ENCODE assay signal across 11 cellular contexts in the genomic region with DNA sequence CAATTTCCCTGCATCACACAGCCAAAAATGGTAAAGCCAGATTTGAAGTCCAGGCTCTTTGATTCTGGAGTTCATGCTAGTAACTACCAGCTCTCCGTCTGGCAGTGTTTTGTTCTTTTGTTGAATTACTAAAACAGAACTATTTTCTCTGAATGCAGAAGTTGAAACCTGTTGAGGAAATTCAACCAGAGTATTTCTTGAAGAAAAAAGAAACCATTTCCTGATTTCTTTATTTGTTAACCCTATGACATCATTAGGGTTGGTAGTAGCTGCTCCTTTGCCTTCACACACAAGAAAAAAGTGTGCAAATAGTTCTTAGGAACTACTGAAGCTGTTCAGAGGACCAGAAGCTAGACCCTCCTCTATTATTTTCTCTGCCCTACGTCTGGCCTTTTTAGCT. TPM values are rescaled to one million over a fixed set of nuclear protein-coding genes. Genes with fewer than 3 reads are reported as not detected.
A peak's percentile ranks its signal among the peaks of the same experiment; 100 is the strongest.
DNase-seq lines count a peak whose midpoint lies in the region; ATAC-seq and TF ChIP-seq lines count a peak whose summit lies in the region.
"Had no signal": no experiment of that assay in that cellular context is flagged by ENCODE, and none has a peak within 500 bp of the region (broad histone marks: within the 10 kb centered on the region; RNA-seq: fewer than 3 reads in every experiment).

No MANE protein-coding gene starts in this region.

- peaks cover 21% of the 10 kb centered on the region for H3K36me3 Mint-ChIP-seq in CD4-positive, alpha-beta T cell (ENCODE audit: low read depth)
- H3K36me3 Mint-ChIP-seq in activated CD4-positive, alpha-beta memory T cell treated with anti-CD3 and anti-CD28 coated beads for 36 hours, result peaks cover 16% of the 10 kb centered on the region

- CTCF ChIA-PET in CD4-positive, alpha-beta T cell (lab: Charles Lee), result interaction anchor here (1.5 kb wide), 1 partner anchor 40 kb away, joined by 4 read pairs; no protein-coding TSS in a partner anchor
- CTCF ChIA-PET in activated CD4-positive, alpha-beta memory T cell treated with anti-CD3 and anti-CD28 coated beads for 36 hours (lab: Charles Lee), result interaction anchor here (0.5 to 2.1 kb wide), 3 partner anchors 39 to 244 kb away, joined by 3 to 7 read pairs (median 4); no protein-coding TSS in a partner anchor

- H3K27ac ChIP-seq in CD4-positive, alpha-beta T cell (ENCODE audit: low read depth, low read length), result peak overlapping the region; percentile 62
- H3K27ac ChIP-seq in uterus, result no peak overlapping the region
- H3K27ac ChIP-seq: psoas muscle had no signal

- peak; percentile 38 for ATAC-seq in CD4-positive, alpha-beta T cell (ENCODE audit: poor library complexity)
- ATAC-seq in GM21825 (IDR thresholded peaks at IDR 0.05; ENCODE audit: unreplicated experiment), result peak; percentile 36
- peak; percentile 60 for ATAC-seq in mucosa of descending colon
- ATAC-seq: PC-3 had no signal

- H3K27ac Mint-ChIP-seq in CD4-positive, alpha-beta T cell, result peak overlapping the region; percentile 93
- peak overlapping the region; percentile 76 for H3K27ac Mint-ChIP-seq in activated CD4-positive, alpha-beta memory T cell treated with anti-CD3 and anti-CD28 coated beads for 36 hours

- H3K27me3 ChIP-seq in CD4-positive, alpha-beta T cell (ENCODE audit: control insufficient read depth, insufficient read depth, low read length), result no peaks in the 10 kb centered on the region
- no peaks in the 10 kb centered on the region for H3K27me3 ChIP-seq in uterus

- intact Hi-C loops in CD4-positive, alpha-beta T cell (cut with DNase I, micrococcal nuclease), result loop anchor here (2.0 kb wide), 2 partner anchors 15 to 31 kb away; no protein-coding TSS in a partner anchor
- intact Hi-C loops in activated CD4-positive, alpha-beta memory T cell treated with anti-CD3 and anti-CD28 coated beads for 36 hours (cut with micrococcal nuclease), result loop anchor here (1.0 kb wide), 1 partner anchor 30 kb away; no protein-coding TSS in a partner anchor
- intact Hi-C loops in mucosa of descending colon (cut with DNase I, micrococcal nuclease) (no loop called here), uterus (cut with DNase I; ENCODE audit: low total_unique reads) (no loop called here)

- H3K4me3 ChIP-seq in mucosa of descending colon (no peak overlapping the region), uterus (no peak overlapping the region)
- H3K4me3 ChIP-seq: psoas muscle had no signal

- peaks cover 3% of the 10 kb centered on the region for H3K9me3 Mint-ChIP-seq in CD4-positive, alpha-beta T cell
- H3K9me3 Mint-ChIP-seq in activated CD4-positive, alpha-beta memory T cell treated with anti-CD3 and anti-CD28 coated beads for 36 hours, result no peaks in the 10 kb centered on the region

- no peaks in the 10 kb centered on the region for H3K9me3 ChIP-seq in CD4-positive, alpha-beta T cell (ENCODE audit: control insufficient read depth, low read length)
- H3K9me3 ChIP-seq in mucosa of descending colon (no peaks in the 10 kb centered on the region), uterus (no peaks in the 10 kb centered on the region)
- H3K9me3 ChIP-seq: psoas muscle had no signal

- TF ChIP-seq CTCF in CD4-positive, alpha-beta T cell (IDR thresholded peaks at IDR 0.05), result no peak
- no peak for TF ChIP-seq CTCF in mucosa of descending colon (IDR thresholded peaks at IDR 0.05)
- TF ChIP-seq CTCF in uterus (IDR thresholded peaks at IDR 0.05), result no peak

- peak overlapping the region; percentile 85 for H3K4me3 Mint-ChIP-seq in CD4-positive, alpha-beta T cell
- H3K4me3 Mint-ChIP-seq in activated CD4-positive, alpha-beta memory T cell treated with anti-CD3 and anti-CD28 coated beads for 36 hours, result no peak overlapping the region

- peaks cover 87% of the 10 kb centered on the region for H3K4me1 Mint-ChIP-seq in CD4-positive, alpha-beta T cell (ENCODE audit: low read depth)
- peaks cover 82% of the 10 kb centered on the region for H3K4me1 Mint-ChIP-seq in activated CD4-positive, alpha-beta memory T cell treated with anti-CD3 and anti-CD28 coated beads for 36 hours (ENCODE audit: low read depth)

- H3K4me1 ChIP-seq in mucosa of descending colon (ENCODE audit: low read depth), result peaks cover 32% of the 10 kb centered on the region
- no peaks in the 10 kb centered on the region for H3K4me1 ChIP-seq in uterus

- POLR2A ChIA-PET in CD4-positive, alpha-beta T cell (lab: Charles Lee), result interaction anchor here (0.8 to 3.7 kb wide), 14 partner anchors 9 to 71 kb away, joined by 3 to 23 read pairs (median 10); partner anchors contain the start of gene CRTC3
- POLR2A ChIA-PET in activated CD4-positive, alpha-beta memory T cell treated with anti-CD3 and anti-CD28 coated beads for 36 hours (lab: Charles Lee), result interaction anchor here (0.9 kb wide), 1 partner anchor 9 kb away, joined by 3 read pairs; no protein-coding TSS in a partner anchor

- DNase-seq in CD4-positive, alpha-beta T cell, result no peak
- DNase-seq in activated CD4-positive, alpha-beta memory T cell treated with anti-CD3 and anti-CD28 coated beads for 36 hours, result no peak
- DNase-seq in mucosa of descending colon, result no peak
- no peak for DNase-seq in putamen (ENCODE audit: low spot score)
- no peak for DNase-seq in NCI-H774 (lab: John Stamatoyannopoulos, UW)
- DNase-seq in uterus, result no peak
- no peak for DNase-seq in anterior cingulate cortex (lab: John Stamatoyannopoulos, UW)
- DNase-seq: activated CD4-positive, alpha-beta T cell treated with anti-CD3 and anti-CD28 coated beads, Interleukin-2, amount 50 U/mL, for 48 hours; PC-3; psoas muscle had no signal

- no peaks in the 10 kb centered on the region for H3K27me3 Mint-ChIP-seq in CD4-positive, alpha-beta T cell
- no peaks in the 10 kb centered on the region for H3K27me3 Mint-ChIP-seq in activated CD4-positive, alpha-beta memory T cell treated with anti-CD3 and anti-CD28 coated beads for 36 hours

- no peak for TF ChIP-seq POLR2A in uterus (IDR thresholded peaks at IDR 0.05)

- H3K36me3 ChIP-seq in mucosa of descending colon (ENCODE audit: low read depth) (no peaks in the 10 kb centered on the region), uterus (no peaks in the 10 kb centered on the region)

RNA-seq across cellular contexts. Expression of gene CRTC3, which starts 34.4 kb away (rescaled TPM):
- 10 to 100 TPM; 90.7 to 92.4 TPM for total RNA-seq in CD4-positive, alpha-beta T cell
- 10 to 100 TPM; 34.7 to 37.8 TPM for total RNA-seq in activated CD4-positive, alpha-beta memory T cell treated with anti-CD3 and anti-CD28 coated beads for 36 hours
- total RNA-seq in mucosa of descending colon (10 to 100 TPM; 21.6 to 53.6 (median 21.7) TPM), uterus (10 to 100 TPM; 18.4 to 89.4 (median 40.9) TPM)

Comparison
In these comparisons a context has a peak if more than half of its experiments do, and no peak if none do; other contexts are left out.
1. intact Hi-C loops: an anchor here in CD4-positive, alpha-beta T cell (2.0 kb wide) and activated CD4-positive, alpha-beta memory T cell treated with anti-CD3 and anti-CD28 coated beads for 36 hours (1.0 kb wide); none called in mucosa of descending colon and uterus.